In the genomic region with DNA sequence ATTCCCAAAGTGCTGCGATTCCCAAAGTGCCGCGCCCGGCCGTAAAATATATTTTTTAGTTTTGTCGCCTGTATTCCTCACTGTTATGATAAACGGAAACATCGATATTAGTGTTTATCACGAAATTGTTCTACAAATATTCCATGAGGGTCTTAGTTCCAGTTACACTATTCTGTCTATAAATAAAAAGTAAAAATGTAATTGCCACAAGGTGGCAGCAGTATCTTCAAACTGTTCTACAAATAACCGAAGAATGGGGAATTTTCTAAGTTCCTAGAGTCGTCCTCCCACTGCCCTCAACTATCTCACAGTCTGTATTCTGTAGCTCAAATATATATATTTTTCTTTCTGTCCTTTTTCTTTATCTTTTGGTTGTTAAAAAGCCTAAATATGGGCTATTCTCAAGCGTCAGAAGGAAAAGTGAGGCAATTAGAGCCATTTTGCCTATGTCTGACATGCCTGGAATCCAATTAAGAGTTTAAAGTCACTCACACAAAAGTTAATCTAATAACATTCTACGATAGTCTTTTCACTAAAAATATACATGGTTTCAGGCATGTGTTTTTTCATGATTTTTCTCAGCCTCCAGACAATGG, we compare ENCODE assay signal across 9 cellular contexts. TPM values are rescaled to one million over a fixed set of nuclear protein-coding genes. Genes with fewer than 3 reads are reported as not detected.
A peak's percentile ranks its signal among the peaks of the same experiment; 100 is the strongest.
DNase-seq lines count a peak whose midpoint lies in the region; ATAC-seq and TF ChIP-seq lines count a peak whose summit lies in the region.
"Had no signal": no experiment of that assay in that cellular context is flagged by ENCODE, and none has a peak within 500 bp of the region (broad histone marks: within the 10 kb centered on the region; RNA-seq: fewer than 3 reads in every experiment).

No MANE protein-coding gene starts in this region.

- TF ChIP-seq CTCF in osteocyte (IDR thresholded peaks at IDR 0.05), result peak; percentile 63

- ATAC-seq in HG02798 (IDR thresholded peaks at IDR 0.05; ENCODE audit: poor library complexity, unreplicated experiment) (peak; percentile 72), HG02763 (IDR thresholded peaks at IDR 0.05; ENCODE audit: unreplicated experiment) (no peak), HG03378 (IDR thresholded peaks at IDR 0.05; ENCODE audit: unreplicated experiment) (no peak)

- H3K4me1 Mint-ChIP-seq in osteocyte (ENCODE audit: unreplicated experiment), result no peaks in the 10 kb centered on the region

- peak; percentile 4 for DNase-seq in GDM1 (lab: John Stamatoyannopoulos, UW)
- DNase-seq in NCI-H69 (lab: John Stamatoyannopoulos, UW), result peak; percentile 43
- peak; percentile 57 for DNase-seq in dermis blood vessel endothelial cell
- DNase-seq in osteocyte (ENCODE audit: extremely low spot score, unreplicated experiment), result no peak
- DNase-seq in stimulated activated CD4-positive, alpha-beta T cell treated with anti-CD3 and anti-CD28 coated beads, Interleukin-4, amount 100 ng/mL, for 4 hours, result no peak

- no peak overlapping the region for H3K4me3 Mint-ChIP-seq in osteocyte (ENCODE audit: unreplicated experiment)

- no peaks in the 10 kb centered on the region for H3K9me3 Mint-ChIP-seq in osteocyte (ENCODE audit: unreplicated experiment)

- H3K36me3 Mint-ChIP-seq in osteocyte (ENCODE audit: unreplicated experiment), result no peaks in the 10 kb centered on the region

- H3K27ac Mint-ChIP-seq in osteocyte (ENCODE audit: unreplicated experiment), result no peak overlapping the region

- H3K27me3 Mint-ChIP-seq in osteocyte (ENCODE audit: unreplicated experiment), result peaks cover 11% of the 10 kb centered on the region

RNA-seq across cellular contexts. Expression of a gene that starts 14.1 kb away (rescaled TPM):
- 4.3 and 5.6 TPM in 2 replicates for total RNA-seq in dermis blood vessel endothelial cell
- not detected in 2 replicates for total RNA-seq in osteocyte
- total RNA-seq: activated CD8-positive, alpha-beta memory T cell treated with anti-CD3 and anti-CD28 coated beads for 36 hours had no signal

RNA-seq across cellular contexts. Expression of a gene that starts 49.2 kb away (rescaled TPM):
- total RNA-seq in dermis blood vessel endothelial cell, result not detected in 2 replicates
- total RNA-seq in osteocyte, result not detected in 2 replicates
- total RNA-seq: activated CD8-positive, alpha-beta memory T cell treated with anti-CD3 and anti-CD28 coated beads for 36 hours had no signal

Comparison
In these comparisons a context has a peak if more than half of its experiments do, and no peak if none do; other contexts are left out.
1. DNase-seq: peak in GDM1 (single experiment), NCI-H69 (single experiment) and dermis blood vessel endothelial cell (single experiment); none in osteocyte (single experiment) and stimulated activated CD4-positive, alpha-beta T cell treated with anti-CD3 and anti-CD28 coated beads, Interleukin-4, amount 100 ng/mL, for 4 hours (0 of 2).